Comparison of ENCODE assay signal across 10 cellular contexts in the genomic region with DNA sequence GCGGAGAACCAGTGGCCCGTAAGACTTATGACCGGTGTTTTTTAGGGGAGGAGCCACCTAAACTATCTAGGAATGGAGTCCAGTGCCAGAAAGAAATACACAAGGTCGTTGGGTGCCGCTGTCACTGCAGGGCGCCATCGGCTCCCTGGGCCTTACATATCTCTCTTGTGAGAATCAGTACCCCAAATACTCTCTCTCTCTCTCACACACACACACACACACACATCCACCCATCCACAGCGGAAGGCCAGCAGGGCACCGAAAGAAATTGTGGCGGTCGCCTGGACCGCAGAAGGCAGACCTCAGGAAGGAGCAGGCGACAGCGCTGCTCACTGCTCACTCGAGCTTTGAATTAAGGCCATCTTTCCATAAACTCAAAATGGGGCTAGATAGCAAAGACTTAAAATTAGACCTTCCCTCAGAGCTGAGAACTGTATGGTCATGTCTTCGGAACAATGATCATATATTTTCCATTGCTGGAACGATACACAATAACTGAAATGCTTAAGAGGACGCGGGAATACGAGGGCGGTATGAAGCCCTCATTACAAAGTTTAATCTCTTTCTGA. TPM values are rescaled to one million over a fixed set of nuclear protein-coding genes. Genes with fewer than 3 reads are reported as not detected.
DNase-seq lines count a peak whose midpoint lies in the region; ATAC-seq, FAIRE-seq and TF ChIP-seq lines count a peak whose summit lies in the region.
"Had no signal": no experiment of that assay in that cellular context is flagged by ENCODE, and none has a peak within 500 bp of the region (broad histone marks: within the 10 kb centered on the region; RNA-seq: fewer than 3 reads in every experiment).

No MANE protein-coding gene starts in this region.

- TF ChIP-seq EP300 in HepG2 (IDR thresholded peaks at IDR 0.05; ENCODE audit: low read depth in 2 of 2, low read length in 2 of 2), result no peak
- TF ChIP-seq EP300 in HepG2 (CRISPR knock-in tag; IDR thresholded peaks at IDR 0.05; ENCODE audit: borderline replicate concordance), result no peak
- TF ChIP-seq EP300 in gastroesophageal sphincter (IDR thresholded peaks at IDR 0.05), result no peak

- H3K27ac ChIP-seq in HepG2 (ENCODE audit: extremely low read length, insufficient read depth, low read length) (no peak overlapping the region), gastroesophageal sphincter (no peak overlapping the region)
- H3K27ac ChIP-seq: 22Rv1 had no signal

- H3K9me3 Mint-ChIP-seq in effector memory CD8-positive, alpha-beta T cell, result no peaks in the 10 kb centered on the region
- H3K9me3 Mint-ChIP-seq in stimulated activated effector memory CD8-positive, alpha-beta T cell treated with anti-CD3 and anti-CD28 coated beads, Interleukin-12 subunit alpha, Interleukin-12 subunit beta, amount 100 ng/mL, for 72 hours, result no peaks in the 10 kb centered on the region

- H3K4me3 Mint-ChIP-seq in effector memory CD8-positive, alpha-beta T cell, result peak overlapping the region; percentile 82
- H3K4me3 Mint-ChIP-seq in stimulated activated effector memory CD8-positive, alpha-beta T cell treated with anti-CD3 and anti-CD28 coated beads, Interleukin-12 subunit alpha, Interleukin-12 subunit beta, amount 100 ng/mL, for 72 hours, result peak overlapping the region; percentile 75

- BruUV-seq in HepG2 (replicated peaks; lab: Mats Ljungman, UMichigan), result no TSS peak

- TF ChIP-seq POLR2A in HepG2 (IDR thresholded peaks at IDR 0.05; ENCODE audit: insufficient read depth in 1 of 2, low read depth in 2 of 2, low read length in 2 of 2) (no peak), gastroesophageal sphincter (IDR thresholded peaks at IDR 0.05) (no peak)

- H3K36me3 ChIP-seq in HepG2 (replicated peaks in 1 of 2; ENCODE audit: control insufficient read depth in 1 of 2, insufficient read depth in 2 of 2, low read length in 2 of 2) (no peaks in the 10 kb centered on the region), gastroesophageal sphincter (peaks cover 0 to 25% of the 10 kb centered on the region in 2 donors)

- no peak overlapping the region for H3K9ac ChIP-seq in HepG2 (ENCODE audit: insufficient read depth, low read depth, low read length)

- no peaks in the 10 kb centered on the region for H3K4me1 ChIP-seq in HepG2 (ENCODE audit: insufficient read depth, low read length)
- peaks cover 0 to 34% (median 0%) of the 10 kb centered on the region in 3 donors for H3K4me1 ChIP-seq in gastroesophageal sphincter

- no peaks in the 10 kb centered on the region for H3K79me2 ChIP-seq in HepG2 (ENCODE audit: insufficient read depth, low read length)

- intact Hi-C loops in HepG2 (cut with micrococcal nuclease; ENCODE audit: unreplicated experiment), result no loop called here

- FAIRE-seq in HepG2 (lab: Jason Lieb, UNC), result no peak
- FAIRE-seq: K562 had no signal

- whole genome bisulfite sequencing in HepG2 (ENCODE audit: low lambda C conversion rate), result 60% methylated on average over 21 of the region's 21 CpGs
- WGBS in gastroesophageal sphincter (ENCODE audit: low coverage in 1 of 2), 2 donors, result 23 to 24% methylated on average over 12 of the region's 21 CpGs

- H3K9me3 ChIP-seq in HepG2 (ENCODE audit: low read length) (no peaks in the 10 kb centered on the region), gastroesophageal sphincter (no peaks in the 10 kb centered on the region)

- H3K4me2 ChIP-seq in HepG2 (ENCODE audit: low read depth, low read length), result no peak overlapping the region

- H3K27me3 Mint-ChIP-seq in effector memory CD8-positive, alpha-beta T cell, result peaks cover 53 to 68% of the 10 kb centered on the region in 2 donors

- in situ Hi-C loops in HepG2 (cut with HindIII; ENCODE audit: extremely low pct_ligation_motif_present, low pct_unique_long_range_greater_than_20kb), result no loop called here

- peak overlapping the region in 1 of 2 donors; percentile 83 for H3K27ac Mint-ChIP-seq in effector memory CD8-positive, alpha-beta T cell
- H3K27ac Mint-ChIP-seq in stimulated activated effector memory CD8-positive, alpha-beta T cell treated with anti-CD3 and anti-CD28 coated beads, Interleukin-12 subunit alpha, Interleukin-12 subunit beta, amount 100 ng/mL, for 72 hours, result no peak overlapping the region

- DNase-seq in DMS53 (lab: John Stamatoyannopoulos, UW), result peak; percentile 60
- DNase-seq in DMS53 treated with DMSO at 0.1 percent for 48 hours (lab: John Stamatoyannopoulos, UW; ENCODE audit: unreplicated experiment), result no peak
- peak in 1 of 3 experiments; percentile 13 for DNase-seq in effector memory CD8-positive, alpha-beta T cell
- DNase-seq in stimulated activated effector memory CD8-positive, alpha-beta T cell treated with anti-CD3 and anti-CD28 coated beads, Interleukin-12 subunit alpha, Interleukin-12 subunit beta, amount 100 ng/mL, for 72 hours (ENCODE audit: low spot score in 2 of 2), result no peak
- DNase-seq in HepG2 (ENCODE audit: low spot score), result no peak
- no peak for DNase-seq in inferior parietal cortex (ENCODE audit: extremely low spot score)

- CTCF ChIA-PET in HepG2 (lab: Yijun Ruan, JAX; ENCODE audit: low intra/inter-chr PET ratio, low total read pairs), result no interaction called here

- peak; percentile 75 for ATAC-seq in HG03442 (IDR thresholded peaks at IDR 0.05; ENCODE audit: unreplicated experiment)
- peak; percentile 35 for ATAC-seq in effector memory CD8-positive, alpha-beta T cell (replicated peaks)
- ATAC-seq in stimulated activated effector memory CD8-positive, alpha-beta T cell treated with anti-CD3 and anti-CD28 coated beads, Interleukin-12 subunit alpha, Interleukin-12 subunit beta, amount 100 ng/mL, for 72 hours, result peak; percentile 71
- ATAC-seq in HepG2, result no peak
- ATAC-seq in gastroesophageal sphincter, result no peak
- ATAC-seq: K562 had no signal

- peaks cover 26 to 31% of the 10 kb centered on the region in 2 donors for H3K4me1 Mint-ChIP-seq in effector memory CD8-positive, alpha-beta T cell (ENCODE audit: low read depth in 2 of 2)
- H3K4me1 Mint-ChIP-seq in stimulated activated effector memory CD8-positive, alpha-beta T cell treated with anti-CD3 and anti-CD28 coated beads, Interleukin-12 subunit alpha, Interleukin-12 subunit beta, amount 100 ng/mL, for 72 hours, result peaks cover 28% of the 10 kb centered on the region

- H3K36me3 Mint-ChIP-seq in effector memory CD8-positive, alpha-beta T cell (ENCODE audit: insufficient read depth), result peaks cover 63% of the 10 kb centered on the region
- peaks cover 43% of the 10 kb centered on the region for H3K36me3 Mint-ChIP-seq in stimulated activated effector memory CD8-positive, alpha-beta T cell treated with anti-CD3 and anti-CD28 coated beads, Interleukin-12 subunit alpha, Interleukin-12 subunit beta, amount 100 ng/mL, for 72 hours

- H3K4me3 ChIP-seq in HepG2 (replicated peaks in 1 of 3; ENCODE audit: insufficient read depth in 1 of 3, low read depth in 2 of 3, low read length in 3 of 3) (no peak overlapping the region), gastroesophageal sphincter (peak overlapping the region in 1 of 2 donors; percentile 50)
- H3K4me3 ChIP-seq: K562 had no signal

- no peaks in the 10 kb centered on the region for H4K20me1 ChIP-seq in HepG2 (ENCODE audit: insufficient read depth, low read length)

- TF ChIP-seq RAD21 in HepG2 (CRISPR knock-in tag; IDR thresholded peaks at IDR 0.05), result no peak

- TF ChIP-seq CTCF in HepG2 (CRISPR knock-in tag; IDR thresholded peaks at IDR 0.05) (no peak), gastroesophageal sphincter (IDR thresholded peaks at IDR 0.05) (no peak)

- no peak overlapping the region for H2AFZ ChIP-seq in HepG2 (ENCODE audit: low read length)

- POLR2A ChIA-PET in HepG2 (lab: Yijun Ruan, JAX), result no interaction called here

- H3K27me3 ChIP-seq in HepG2 (ENCODE audit: control insufficient read depth in 1 of 2, insufficient read depth in 2 of 2, low read length in 2 of 2) (peaks cover 1 to 56% of the 10 kb centered on the region in 2 experiments), gastroesophageal sphincter (peaks cover 40% of the 10 kb centered on the region)

TF ChIP-seq in HepG2, 621 proteins besides CTCF, POLR2A, EP300 and RAD21 (continues in another document):
- no peak for TF ChIP-seq ZNF883 (CRISPR knock-in tag; IDR thresholded peaks at IDR 0.05; ENCODE audit: not compliant biosample characterization)
- TF ChIP-seq RFX5 (IDR thresholded peaks at IDR 0.05; ENCODE audit: low read depth, low read length), result no peak
- no peak for TF ChIP-seq CBX1 (IDR thresholded peaks at IDR 0.05; ENCODE audit: low read depth)

RNA-seq across cellular contexts. Expression of a gene that starts 10.3 kb away (rescaled TPM):
- total RNA-seq in HepG2 (2016; rRNA removed; fragmentation: Illumina TruSeq; extraction: Trizol) (not detected in 2 replicates), gastroesophageal sphincter (1 to 10 TPM; 1.3 to 7.3 (median 1.8) TPM)
- total RNA-seq in HepG2 (2016; cell fraction: cytosol; rRNA removed; fragmentation: Illumina TruSeq; extraction: Trizol; ENCODE audit: low read depth), result not detected in 2 replicates
- total RNA-seq in HepG2 (2016; cell fraction: insoluble cytoplasmic fraction; rRNA removed; fragmentation: Illumina TruSeq; extraction: Trizol), result not detected in 2 replicates
- total RNA-seq in HepG2 (2016; cell fraction: membrane; rRNA removed; fragmentation: Illumina TruSeq; extraction: Trizol), result 0.03 TPM in 1 of 2 replicates, not detected in the other
- total RNA-seq in HepG2 (2016; cell fraction: nucleus; rRNA removed; fragmentation: Illumina TruSeq; extraction: Trizol), result not detected in 2 replicates
- 0.13 TPM in 1 of 2 replicates, not detected in the other for polyA plus RNA-seq in HepG2 (2011; rRNA removed)
- polyA plus RNA-seq in HepG2 (2011; cell fraction: cytosol; rRNA removed), result not detected in 2 replicates
- polyA plus RNA-seq in HepG2 (2011; cell fraction: nucleus; rRNA removed), result 0.14 and 0.27 TPM in 2 replicates
- 0.07 TPM in 1 of 2 replicates, not detected in the other for polyA plus RNA-seq in HepG2 (2012)
- not detected in 2 replicates for polyA plus RNA-seq in HepG2 (2016; cell fraction: cytosol; fragmentation: Illumina TruSeq; extraction: Trizol; ENCODE audit: low read depth)
- polyA plus RNA-seq in HepG2 (2016; cell fraction: insoluble cytoplasmic fraction; fragmentation: Illumina TruSeq; extraction: Trizol; ENCODE audit: low read depth), result not detected in 2 replicates
- polyA plus RNA-seq in HepG2 (2016; cell fraction: membrane; fragmentation: Illumina TruSeq; extraction: Trizol; ENCODE audit: low read depth), result not detected in 2 replicates
- polyA plus RNA-seq in HepG2 (2016; cell fraction: nucleus; fragmentation: Illumina TruSeq; extraction: Trizol; ENCODE audit: insufficient read depth, low read depth), result 0.13 and 0.21 TPM in 2 replicates
- 9.7 TPM in 1 of 2 replicates, not detected in the other for polyA minus RNA-seq in HepG2 (2011; rRNA and poly(A)+ RNA removed; ENCODE audit: low replicate concordance)
- polyA minus RNA-seq in HepG2 (2011; cell fraction: cytosol; rRNA and poly(A)+ RNA removed), result 0.20 TPM in 1 of 2 replicates, not detected in the other
- polyA minus RNA-seq in HepG2 (2011; cell fraction: nucleus; rRNA and poly(A)+ RNA removed), result 0.99 TPM in 1 of 2 replicates, not detected in the other

Comparison
In these comparisons a context has a peak if more than half of its experiments do, and no peak if none do; other contexts are left out.
1. ATAC-seq: peak in HG03442 (single experiment), effector memory CD8-positive, alpha-beta T cell (single experiment) and stimulated activated effector memory CD8-positive, alpha-beta T cell treated with anti-CD3 and anti-CD28 coated beads, Interleukin-12 subunit alpha, Interleukin-12 subunit beta, amount 100 ng/mL, for 72 hours (single experiment); none in HepG2 (single experiment) and gastroesophageal sphincter (single experiment).